23 cellular contexts compared by ENCODE assay signal in genomic region chr16:68306633-68307032, GRCh38. TPM values are rescaled to one million over a fixed set of nuclear protein-coding genes. Genes with fewer than 3 reads are reported as not detected.
DNase-seq lines count a peak whose midpoint lies in the region; ATAC-seq, FAIRE-seq and TF ChIP-seq lines count a peak whose summit lies in the region.
"Had no signal": no experiment of that assay in that cellular context is flagged by ENCODE, and none has a peak within 500 bp of the region (broad histone marks: within the 10 kb centered on the region; RNA-seq: fewer than 3 reads in every experiment).

No MANE protein-coding gene starts in this region.

- no peaks in the 10 kb centered on the region for H3K9me3 ChIP-seq in HepG2 (ENCODE audit: low read length)
- H3K9me3 ChIP-seq in right lobe of liver, result no peaks in the 10 kb centered on the region
- H3K9me3 ChIP-seq in MM.1S (replicated peaks; ENCODE audit: insufficient read depth, low read length), result no peaks in the 10 kb centered on the region
- no peaks in the 10 kb centered on the region for H3K9me3 ChIP-seq in sigmoid colon
- H3K9me3 ChIP-seq in CD4-positive, alpha-beta memory T cell (ENCODE audit: control insufficient read depth in 1 of 2, low read length in 2 of 2), result no peaks in the 10 kb centered on the region
- H3K9me3 ChIP-seq: MG63 had no signal

- H3K4me3 ChIP-seq in HepG2 (replicated peaks in 1 of 3; ENCODE audit: insufficient read depth in 1 of 3, low read depth in 2 of 3, low read length in 3 of 3), result no peak overlapping the region
- no peak overlapping the region for H3K4me3 ChIP-seq in right lobe of liver
- no peak overlapping the region for H3K4me3 ChIP-seq in MM.1S (ENCODE audit: low read length)
- H3K4me3 ChIP-seq in sigmoid colon, result no peak overlapping the region
- no peak overlapping the region for H3K4me3 ChIP-seq in CD4-positive, alpha-beta memory T cell (ENCODE audit: low read length in 2 of 2)
- H3K4me3 ChIP-seq: GM23248, MG63 had no signal

- peak overlapping the region; percentile 20 for H3K27ac Mint-ChIP-seq in activated T-helper 17 cell treated with anti-CD3 and anti-CD28 coated beads, Interleukin-2, amount 50 U/mL, for 72 hours
- peak overlapping the region in 3 of 7 donors; percentile 18 to 55 (median 41) for H3K27ac Mint-ChIP-seq in CD4-positive, alpha-beta memory T cell

- H3K27me3 Mint-ChIP-seq in activated T-helper 17 cell treated with anti-CD3 and anti-CD28 coated beads, Interleukin-2, amount 50 U/mL, for 72 hours, result no peaks in the 10 kb centered on the region
- H3K27me3 Mint-ChIP-seq in CD4-positive, alpha-beta memory T cell, result no peaks in the 10 kb centered on the region

- H3K27ac ChIP-seq in HepG2 (ENCODE audit: extremely low read length, insufficient read depth, low read length) (no peak overlapping the region), right lobe of liver (no peak overlapping the region), MM.1S (ENCODE audit: low read length) (peak overlapping the region; percentile 27; the same call in 1 of the 2 replicates), sigmoid colon (no peak overlapping the region)
- no peak overlapping the region for H3K27ac ChIP-seq in CD4-positive, alpha-beta memory T cell (ENCODE audit: low read depth, low read length)
- H3K27ac ChIP-seq: GM23248, RWPE1 had no signal

- H3K79me2 ChIP-seq in HepG2 (ENCODE audit: insufficient read depth, low read length) (peaks cover 30% of the 10 kb centered on the region), MM.1S (ENCODE audit: low read length) (peaks cover 83% of the 10 kb centered on the region)

- no peak for TF ChIP-seq CTCF in HepG2 (CRISPR knock-in tag; IDR thresholded peaks at IDR 0.05)
- no peak for TF ChIP-seq CTCF in right lobe of liver (IDR thresholded peaks at IDR 0.05)
- TF ChIP-seq CTCF in MM.1S (IDR thresholded peaks at IDR 0.05; ENCODE audit: low read length), result no peak
- no peak for TF ChIP-seq CTCF in sigmoid colon (IDR thresholded peaks at IDR 0.05)
- TF ChIP-seq CTCF in GM13977 (IDR thresholded peaks at IDR 0.05; ENCODE audit: extremely low read depth, insufficient read depth, missing control alignments), result no peak

- CTCF ChIA-PET in HepG2 (lab: Yijun Ruan, JAX; ENCODE audit: low intra/inter-chr PET ratio, low total read pairs), result no interaction called here
- CTCF ChIA-PET in CD4-positive, alpha-beta memory T cell (lab: Charles Lee; ENCODE audit: partially characterized antibody), result interaction anchor here (1.0 to 29.4 kb wide), 2 partner anchors 37 to 43 kb away, joined by 3 to 680 read pairs; partner anchors contain the start of gene SLC7A6

- no peak for TF ChIP-seq POLR2A in HepG2 (IDR thresholded peaks at IDR 0.05; ENCODE audit: insufficient read depth in 1 of 2, low read depth in 2 of 2, low read length in 2 of 2)
- no peak for TF ChIP-seq POLR2A in right lobe of liver (IDR thresholded peaks at IDR 0.05)
- TF ChIP-seq POLR2A in sigmoid colon (IDR thresholded peaks at IDR 0.05), result no peak

- 99% methylated on average over 3 of the region's 3 CpGs for WGBS in HepG2 (ENCODE audit: low lambda C conversion rate)
- 85% methylated on average over 2 of the region's 3 CpGs for WGBS in right lobe of liver (ENCODE audit: insufficient coverage, low coverage, low lambda C conversion rate, missing lambda C conversion rate)
- WGBS in sigmoid colon, 2 donors, result 95 to 96% methylated on average over 3 of the region's 3 CpGs

- ATAC-seq in HepG2 (no peak), right lobe of liver (no peak)
- no peak for ATAC-seq in activated T-helper 17 cell treated with anti-CD3 and anti-CD28 coated beads, Interleukin-2, amount 50 U/mL, for 72 hours (replicated peaks)
- ATAC-seq: Panc1 had no signal

- H3K36me3 ChIP-seq in HepG2 (replicated peaks in 1 of 2; ENCODE audit: control insufficient read depth in 1 of 2, insufficient read depth in 2 of 2, low read length in 2 of 2) (peaks cover 20 to 51% of the 10 kb centered on the region in 2 experiments), right lobe of liver (peaks cover 0 to 40% (median 22%) of the 10 kb centered on the region in 4 donors), MM.1S (replicated peaks; ENCODE audit: insufficient read depth, low read length) (peaks cover 9% of the 10 kb centered on the region), sigmoid colon (peaks cover 17 to 72% (median 22%) of the 10 kb centered on the region in 4 donors)
- peaks cover 34% of the 10 kb centered on the region for H3K36me3 ChIP-seq in CD4-positive, alpha-beta memory T cell (ENCODE audit: insufficient read depth, low read length)

- TF ChIP-seq EP300 in HepG2 (IDR thresholded peaks at IDR 0.05; ENCODE audit: low read depth in 2 of 2, low read length in 2 of 2), result no peak
- no peak for TF ChIP-seq EP300 in HepG2 (CRISPR knock-in tag; IDR thresholded peaks at IDR 0.05; ENCODE audit: borderline replicate concordance)
- no peak for TF ChIP-seq EP300 in sigmoid colon (IDR thresholded peaks at IDR 0.05)

- H4K20me1 ChIP-seq in HepG2 (ENCODE audit: insufficient read depth, low read length) (peaks cover 4% of the 10 kb centered on the region; the same call in 1 of the 2 replicates), MM.1S (ENCODE audit: insufficient read depth, low read length) (no peaks in the 10 kb centered on the region)

- no peak overlapping the region for H3K4me3 Mint-ChIP-seq in activated T-helper 17 cell treated with anti-CD3 and anti-CD28 coated beads, Interleukin-2, amount 50 U/mL, for 72 hours
- H3K4me3 Mint-ChIP-seq in CD4-positive, alpha-beta memory T cell, result no peak overlapping the region

- H3K9ac ChIP-seq in HepG2 (ENCODE audit: insufficient read depth, low read depth, low read length), result no peak overlapping the region
- no peak overlapping the region for H3K9ac ChIP-seq in MM.1S (ENCODE audit: low read length)
- H3K9ac ChIP-seq: GM23248 had no signal

- intact Hi-C loops in HepG2 (cut with micrococcal nuclease; ENCODE audit: unreplicated experiment) (no loop called here), right lobe of liver (cut with DNase I) (no loop called here), sigmoid colon (cut with DNase I) (no loop called here)
- intact Hi-C loops in CD4-positive, alpha-beta memory T cell (cut with micrococcal nuclease), result no loop called here

- peaks cover 12% of the 10 kb centered on the region for H3K4me1 Mint-ChIP-seq in activated T-helper 17 cell treated with anti-CD3 and anti-CD28 coated beads, Interleukin-2, amount 50 U/mL, for 72 hours
- H3K4me1 Mint-ChIP-seq in CD4-positive, alpha-beta memory T cell, result peaks cover 11 to 46% (median 37%) of the 10 kb centered on the region in 4 donors

- H3K36me3 Mint-ChIP-seq in activated T-helper 17 cell treated with anti-CD3 and anti-CD28 coated beads, Interleukin-2, amount 50 U/mL, for 72 hours (ENCODE audit: low read depth), result peaks cover 86% of the 10 kb centered on the region
- peaks cover 33 to 62% of the 10 kb centered on the region in 2 donors for H3K36me3 Mint-ChIP-seq in CD4-positive, alpha-beta memory T cell

- POLR2A ChIA-PET in HepG2 (lab: Yijun Ruan, JAX), result no interaction called here
- POLR2A ChIA-PET in CD4-positive, alpha-beta memory T cell (lab: Charles Lee; ENCODE audit: partially characterized antibody), result interaction anchor here (34.3 kb wide), 1 partner anchor 27 kb away, joined by 1508 read pairs; the partner anchor contains the start of gene SLC7A6

- DNase-seq in HepG2 (ENCODE audit: low spot score) (no peak), right lobe of liver (no peak), MM.1S (no peak), sigmoid colon (peak; percentile 15), GM13977 (ENCODE audit: low spot score) (no peak)
- DNase-seq in CD4-positive, alpha-beta memory T cell, result no peak
- DNase-seq: C1 segment of cervical spinal cord, Calu3, DMS79 treated with DMSO at 0.1 percent for 48 hours, GF-D8, GM23248, H7, MG63, NCI-H2029 treated with DMSO at 0.1 percent for 48 hours, NCI-H446 treated with DMSO at 0.1 percent for 48 hours, NCI-H526, NCI-H82, SHP77 treated with DMSO at 0.1 percent for 48 hours had no signal

- no peaks in the 10 kb centered on the region for H3K9me3 Mint-ChIP-seq in activated T-helper 17 cell treated with anti-CD3 and anti-CD28 coated beads, Interleukin-2, amount 50 U/mL, for 72 hours
- H3K9me3 Mint-ChIP-seq in CD4-positive, alpha-beta memory T cell, result no peaks in the 10 kb centered on the region

- no peak overlapping the region for H2AFZ ChIP-seq in HepG2 (ENCODE audit: low read length)
- H2AFZ ChIP-seq in MM.1S (ENCODE audit: low read length), result no peak overlapping the region
- H2AFZ ChIP-seq: GM23248 had no signal

- H3K4me1 ChIP-seq in HepG2 (ENCODE audit: insufficient read depth, low read length) (peaks cover 15% of the 10 kb centered on the region), right lobe of liver (peaks cover 0 to 16% (median 8%) of the 10 kb centered on the region in 4 donors), MM.1S (ENCODE audit: low read length) (peaks cover 27% of the 10 kb centered on the region), sigmoid colon (peaks cover 0 to 20% (median 20%) of the 10 kb centered on the region in 4 donors)
- H3K4me1 ChIP-seq in CD4-positive, alpha-beta memory T cell (ENCODE audit: insufficient read depth, low read length), result peaks cover 38% of the 10 kb centered on the region

- BruUV-seq in HepG2 (replicated peaks; lab: Mats Ljungman, UMichigan), result no TSS peak

- H3K4me2 ChIP-seq in HepG2 (ENCODE audit: low read depth, low read length) (no peak overlapping the region), MM.1S (ENCODE audit: low read depth, low read length) (peak overlapping the region; percentile 27; the same call in 1 of the 2 replicates)

- in situ Hi-C loops in HepG2 (cut with HindIII; ENCODE audit: extremely low pct_ligation_motif_present, low pct_unique_long_range_greater_than_20kb) (no loop called here), GM13977 (cut with MboI; ENCODE audit: low pct_unique_long_range_greater_than_20kb, low sequenced_read_pairs, unreplicated experiment) (no loop called here)

- H3K27me3 ChIP-seq in HepG2 (ENCODE audit: control insufficient read depth in 1 of 2, insufficient read depth in 2 of 2, low read length in 2 of 2), result no peaks in the 10 kb centered on the region; a peak in 1 of 5 replicates
- H3K27me3 ChIP-seq in right lobe of liver, result no peaks in the 10 kb centered on the region
- no peaks in the 10 kb centered on the region for H3K27me3 ChIP-seq in MM.1S (replicated peaks; ENCODE audit: insufficient read depth, low read length)
- no peaks in the 10 kb centered on the region for H3K27me3 ChIP-seq in sigmoid colon
- H3K27me3 ChIP-seq in CD4-positive, alpha-beta memory T cell (ENCODE audit: insufficient read depth, low read length), result no peaks in the 10 kb centered on the region
- H3K27me3 ChIP-seq: MG63 had no signal

- H3F3A ChIP-seq in MM.1S (ENCODE audit: insufficient read depth, low read length), result peaks cover 30% of the 10 kb centered on the region

- TF ChIP-seq RAD21 in HepG2 (CRISPR knock-in tag; IDR thresholded peaks at IDR 0.05), result no peak

- no peaks in the 10 kb centered on the region for H3K9me2 ChIP-seq in MM.1S (replicated peaks; ENCODE audit: insufficient read depth, low read length)

- FAIRE-seq in HepG2 (lab: Jason Lieb, UNC), result no peak
- FAIRE-seq: GM12892, GM18507 had no signal

RNA-seq across cellular contexts. Expression of gene SLC7A6OS, which starts 4.1 kb away (rescaled TPM):
- total RNA-seq in HepG2 (2016; rRNA removed; fragmentation: Illumina TruSeq; extraction: Trizol) (21.5 and 21.6 TPM in 2 replicates), right lobe of liver (1 to 10 TPM; 4.0 to 5.4 (median 4.8) TPM), sigmoid colon (10 to 100 TPM in 3 of 4 donors, 1 to 10 TPM in 1; 9.5 to 20.8 (median 11.8) TPM)
- total RNA-seq in HepG2 (2016; cell fraction: cytosol; rRNA removed; fragmentation: Illumina TruSeq; extraction: Trizol; ENCODE audit: low read depth), result 4.2 and 5.7 TPM in 2 replicates
- total RNA-seq in HepG2 (2016; cell fraction: insoluble cytoplasmic fraction; rRNA removed; fragmentation: Illumina TruSeq; extraction: Trizol), result 19.7 and 21.7 TPM in 2 replicates
- 8.6 and 9.1 TPM in 2 replicates for total RNA-seq in HepG2 (2016; cell fraction: membrane; rRNA removed; fragmentation: Illumina TruSeq; extraction: Trizol)
- 28.4 and 34.8 TPM in 2 replicates for total RNA-seq in HepG2 (2016; cell fraction: nucleus; rRNA removed; fragmentation: Illumina TruSeq; extraction: Trizol)
- polyA plus RNA-seq in HepG2 (2011; rRNA removed) (11.2 and 12.5 TPM in 2 replicates), sigmoid colon (1 to 10 TPM; 4.8 to 10.0 (median 6.5) TPM)
- polyA plus RNA-seq in HepG2 (2011; cell fraction: cytosol; rRNA removed), result 6.1 and 9.0 TPM in 2 replicates
- 22.2 and 25.4 TPM in 2 replicates for polyA plus RNA-seq in HepG2 (2011; cell fraction: nucleus; rRNA removed)
- 12.1 and 13.5 TPM in 2 replicates for polyA plus RNA-seq in HepG2 (2012)
- 2.2 and 2.4 TPM in 2 replicates for polyA plus RNA-seq in HepG2 (2016; cell fraction: cytosol; fragmentation: Illumina TruSeq; extraction: Trizol; ENCODE audit: low read depth)
- polyA plus RNA-seq in HepG2 (2016; cell fraction: insoluble cytoplasmic fraction; fragmentation: Illumina TruSeq; extraction: Trizol; ENCODE audit: low read depth), result 19.5 and 20.3 TPM in 2 replicates
- polyA plus RNA-seq in HepG2 (2016; cell fraction: membrane; fragmentation: Illumina TruSeq; extraction: Trizol; ENCODE audit: low read depth), result 4.3 and 4.5 TPM in 2 replicates
- 37.7 and 42.1 TPM in 2 replicates for polyA plus RNA-seq in HepG2 (2016; cell fraction: nucleus; fragmentation: Illumina TruSeq; extraction: Trizol; ENCODE audit: insufficient read depth, low read depth)
- polyA minus RNA-seq in HepG2 (2011; rRNA and poly(A)+ RNA removed; ENCODE audit: low replicate concordance), result 8.8 and 15.1 TPM in 2 replicates
- polyA minus RNA-seq in HepG2 (2011; cell fraction: cytosol; rRNA and poly(A)+ RNA removed), result 4.7 and 4.9 TPM in 2 replicates
- 26.7 and 28.5 TPM in 2 replicates for polyA minus RNA-seq in HepG2 (2011; cell fraction: nucleus; rRNA and poly(A)+ RNA removed)
- 10 to 100 TPM; 21.3 to 21.8 TPM for total RNA-seq in activated T-helper 17 cell treated with anti-CD3 and anti-CD28 coated beads, Interleukin-2, amount 50 U/mL, for 72 hours
- total RNA-seq in CD4-positive, alpha-beta memory T cell, result 10 to 100 TPM; 51.9 to 55.8 TPM
- 10 to 100 TPM; 22.4 to 25.2 TPM for polyA plus RNA-seq in CD4-positive, alpha-beta memory T cell

RNA-seq across cellular contexts. Expression of gene PRMT7, which starts 4.2 kb away (rescaled TPM):
- total RNA-seq in HepG2 (2016; rRNA removed; fragmentation: Illumina TruSeq; extraction: Trizol), result 46.7 and 55.0 TPM in 2 replicates
- 9.5 and 12.3 TPM in 2 replicates for total RNA-seq in HepG2 (2016; cell fraction: cytosol; rRNA removed; fragmentation: Illumina TruSeq; extraction: Trizol; ENCODE audit: low read depth)
- 45.8 and 52.4 TPM in 2 replicates for total RNA-seq in HepG2 (2016; cell fraction: insoluble cytoplasmic fraction; rRNA removed; fragmentation: Illumina TruSeq; extraction: Trizol)
- total RNA-seq in HepG2 (2016; cell fraction: membrane; rRNA removed; fragmentation: Illumina TruSeq; extraction: Trizol), result 18.9 and 20.2 TPM in 2 replicates
- 51.3 and 66.0 TPM in 2 replicates for total RNA-seq in HepG2 (2016; cell fraction: nucleus; rRNA removed; fragmentation: Illumina TruSeq; extraction: Trizol)
- 47.5 and 53.5 TPM in 2 replicates for polyA plus RNA-seq in HepG2 (2011; rRNA removed)
- polyA plus RNA-seq in HepG2 (2011; cell fraction: cytosol; rRNA removed), result 35.5 and 39.1 TPM in 2 replicates
- polyA plus RNA-seq in HepG2 (2011; cell fraction: nucleus; rRNA removed), result 268 and 334 TPM in 2 replicates
- 28.1 and 39.6 TPM in 2 replicates for polyA plus RNA-seq in HepG2 (2012)
- 4.3 and 4.6 TPM in 2 replicates for polyA plus RNA-seq in HepG2 (2016; cell fraction: cytosol; fragmentation: Illumina TruSeq; extraction: Trizol; ENCODE audit: low read depth)
- polyA plus RNA-seq in HepG2 (2016; cell fraction: insoluble cytoplasmic fraction; fragmentation: Illumina TruSeq; extraction: Trizol; ENCODE audit: low read depth), result 36.4 and 39.2 TPM in 2 replicates
- polyA plus RNA-seq in HepG2 (2016; cell fraction: membrane; fragmentation: Illumina TruSeq; extraction: Trizol; ENCODE audit: low read depth), result 6.8 and 7.1 TPM in 2 replicates
- polyA plus RNA-seq in HepG2 (2016; cell fraction: nucleus; fragmentation: Illumina TruSeq; extraction: Trizol; ENCODE audit: insufficient read depth, low read depth), result 109 and 112 TPM in 2 replicates
- 105 and 173 TPM in 2 replicates for polyA minus RNA-seq in HepG2 (2011; rRNA and poly(A)+ RNA removed; ENCODE audit: low replicate concordance)
- 15.1 and 21.0 TPM in 2 replicates for polyA minus RNA-seq in HepG2 (2011; cell fraction: cytosol; rRNA and poly(A)+ RNA removed)
- 89.8 and 99.8 TPM in 2 replicates for polyA minus RNA-seq in HepG2 (2011; cell fraction: nucleus; rRNA and poly(A)+ RNA removed)
- 10 to 100 TPM; 13.1 to 28.3 (median 21.1) TPM for total RNA-seq in right lobe of liver
- 10 to 100 TPM; 53.3 to 57.8 TPM for total RNA-seq in activated T-helper 17 cell treated with anti-CD3 and anti-CD28 coated beads, Interleukin-2, amount 50 U/mL, for 72 hours
- total RNA-seq in sigmoid colon, result 10 to 100 TPM; 34.6 to 51.0 (median 45.6) TPM
- 10 to 100 TPM; 12.0 to 40.7 (median 19.0) TPM for polyA plus RNA-seq in sigmoid colon
- total RNA-seq in CD4-positive, alpha-beta memory T cell, result 100 to 1,000 TPM in 1 of 2 experiments, 10 to 100 TPM in 1; 98.4 to 104 TPM
- polyA plus RNA-seq in CD4-positive, alpha-beta memory T cell, result 10 to 100 TPM; 28.3 to 30.6 TPM

RNA-seq across cellular contexts. Expression of gene SLC7A6, which starts 42.3 kb away (rescaled TPM):
- 25.4 and 35.8 TPM in 2 replicates for total RNA-seq in HepG2 (2016; rRNA removed; fragmentation: Illumina TruSeq; extraction: Trizol)
- 116 and 121 TPM in 2 replicates for total RNA-seq in HepG2 (2016; cell fraction: cytosol; rRNA removed; fragmentation: Illumina TruSeq; extraction: Trizol; ENCODE audit: low read depth)
- total RNA-seq in HepG2 (2016; cell fraction: insoluble cytoplasmic fraction; rRNA removed; fragmentation: Illumina TruSeq; extraction: Trizol), result 25.1 and 35.3 TPM in 2 replicates
- total RNA-seq in HepG2 (2016; cell fraction: membrane; rRNA removed; fragmentation: Illumina TruSeq; extraction: Trizol), result 38.4 and 41.5 TPM in 2 replicates
- total RNA-seq in HepG2 (2016; cell fraction: nucleus; rRNA removed; fragmentation: Illumina TruSeq; extraction: Trizol), result 53.5 and 62.4 TPM in 2 replicates
- 67.4 and 70.8 TPM in 2 replicates for polyA plus RNA-seq in HepG2 (2011; rRNA removed)
- 38.1 and 42.5 TPM in 2 replicates for polyA plus RNA-seq in HepG2 (2011; cell fraction: cytosol; rRNA removed)
- polyA plus RNA-seq in HepG2 (2011; cell fraction: nucleus; rRNA removed), result 195 and 234 TPM in 2 replicates
- polyA plus RNA-seq in HepG2 (2012), result 29.8 and 35.6 TPM in 2 replicates
- 4.5 and 5.9 TPM in 2 replicates for polyA plus RNA-seq in HepG2 (2016; cell fraction: cytosol; fragmentation: Illumina TruSeq; extraction: Trizol; ENCODE audit: low read depth)
- 17.5 and 18.7 TPM in 2 replicates for polyA plus RNA-seq in HepG2 (2016; cell fraction: insoluble cytoplasmic fraction; fragmentation: Illumina TruSeq; extraction: Trizol; ENCODE audit: low read depth)
- 8.7 and 9.5 TPM in 2 replicates for polyA plus RNA-seq in HepG2 (2016; cell fraction: membrane; fragmentation: Illumina TruSeq; extraction: Trizol; ENCODE audit: low read depth)
- 86.8 and 104 TPM in 2 replicates for polyA plus RNA-seq in HepG2 (2016; cell fraction: nucleus; fragmentation: Illumina TruSeq; extraction: Trizol; ENCODE audit: insufficient read depth, low read depth)
- polyA minus RNA-seq in HepG2 (2011; rRNA and poly(A)+ RNA removed; ENCODE audit: low replicate concordance), result 346 and 374 TPM in 2 replicates
- 39.3 and 39.6 TPM in 2 replicates for polyA minus RNA-seq in HepG2 (2011; cell fraction: cytosol; rRNA and poly(A)+ RNA removed)
- 114 and 135 TPM in 2 replicates for polyA minus RNA-seq in HepG2 (2011; cell fraction: nucleus; rRNA and poly(A)+ RNA removed)
- 1 to 10 TPM; 1.6 to 9.6 (median 4.5) TPM for total RNA-seq in right lobe of liver
- total RNA-seq in activated T-helper 17 cell treated with anti-CD3 and anti-CD28 coated beads, Interleukin-2, amount 50 U/mL, for 72 hours, result 10 to 100 TPM; 65.6 to 99.0 TPM
- 10 to 100 TPM; 26.8 to 40.7 (median 35.1) TPM for total RNA-seq in sigmoid colon
- 10 to 100 TPM in 1 of 3 donors, 1 to 10 TPM in 2; 1.8 to 22.5 (median 2.5) TPM for polyA plus RNA-seq in sigmoid colon
- total RNA-seq in CD4-positive, alpha-beta memory T cell, result 100 to 1,000 TPM; 190 to 194 TPM
- polyA plus RNA-seq in CD4-positive, alpha-beta memory T cell, result 10 to 100 TPM; 14.4 to 21.1 TPM
